ENCODE assay signal across 7 cellular contexts in the genomic region with DNA sequence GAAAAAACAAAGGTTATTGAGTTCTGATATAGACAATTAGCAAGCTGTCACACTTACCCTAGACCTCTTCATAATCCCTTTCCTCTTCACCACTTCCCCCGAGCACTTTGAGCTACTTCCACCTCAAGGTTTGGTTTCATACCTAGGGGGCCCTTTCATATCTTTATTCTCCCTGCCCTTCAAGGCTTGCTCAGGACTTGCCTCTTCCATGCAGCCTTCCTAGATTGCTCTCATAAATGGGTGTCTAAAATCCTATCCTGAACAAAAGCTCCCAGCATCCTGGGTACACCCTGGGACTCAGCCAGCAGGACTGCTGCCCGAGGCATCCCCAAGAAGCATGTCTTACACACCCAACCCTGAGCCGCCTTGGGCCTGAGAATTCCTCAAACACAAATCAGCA.
"Had no signal": no experiment of that assay in that cellular context is flagged by ENCODE, and none has a peak within 500 bp of the region (broad histone marks: within the 10 kb centered on the region; RNA-seq: fewer than 3 reads in every experiment).

No MANE protein-coding gene starts in this region.

- H3K4me2 ChIP-seq: GM23338 had no signal

- H3K4me3 ChIP-seq: GM23338 had no signal

- FAIRE-seq: H1, H54, HepG2 had no signal

- H2AFZ ChIP-seq: GM23338 had no signal

- DNase-seq: H9, HCEC 1CT, KG1 had no signal

- ATAC-seq: GM23338, HepG2 had no signal
